In the genomic region with DNA sequence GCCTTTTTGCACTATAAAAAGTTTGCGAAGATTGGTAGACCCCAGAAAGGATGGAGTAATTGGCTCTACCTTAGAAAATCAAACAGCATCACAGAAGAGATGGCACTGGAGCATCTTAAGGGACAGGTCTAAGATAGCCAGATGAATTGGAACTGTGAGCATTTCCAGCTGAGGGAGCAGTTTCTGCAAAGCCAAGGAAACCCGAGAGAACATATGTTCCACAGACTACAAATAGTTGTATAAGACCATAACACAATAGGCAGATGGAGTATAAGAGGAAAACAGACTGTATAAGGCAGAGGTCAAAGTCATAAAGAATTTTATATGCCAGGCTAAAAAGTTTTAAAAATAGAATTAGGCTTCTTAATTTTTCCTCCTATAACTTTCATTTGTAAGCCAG, we compare ENCODE assay signal across 25 cellular contexts.
"Had no signal": no experiment of that assay in that cellular context is flagged by ENCODE, and none has a peak within 500 bp of the region (broad histone marks: within the 10 kb centered on the region; RNA-seq: fewer than 3 reads in every experiment).

No MANE protein-coding gene starts in this region.

- H3K27ac Mint-ChIP-seq: activated B cell treated with CpG ODN at 0.5 μM for 24 hours; activated CD4-positive, alpha-beta T cell treated with anti-CD3 and anti-CD28 coated beads for 36 hours; activated naive CD8-positive, alpha-beta T cell; activated T-cell treated with anti-CD3 and anti-CD28 coated beads, Interleukin-2, amount 50 U/mL, for 24 hours; activated T-helper 2 cell treated with anti-CD3 and anti-CD28 coated beads, Interferon-gamma antibody, Interleukin-2, Interleukin-4, amounts not matched to agents 10 μg/mL and 5 μg/mL and 100 μg/mL, durations not matched to agents 14 hours and 24 hours and 36 hours; mesothelial cell of epicardium; progenitor cell of endocrine pancreas had no signal

- H3K9me3 ChIP-seq: colonic mucosa, esophagus squamous epithelium, gastrocnemius medialis, heart right ventricle, left lung, thyroid gland had no signal

- H3K27me3 Mint-ChIP-seq: activated B cell treated with CpG ODN at 0.5 μM for 24 hours; activated CD4-positive, alpha-beta T cell treated with anti-CD3 and anti-CD28 coated beads for 36 hours; activated naive CD8-positive, alpha-beta T cell; activated T-cell treated with anti-CD3 and anti-CD28 coated beads, Interleukin-2, amount 50 U/mL, for 24 hours; effector memory CD8-positive, alpha-beta T cell; progenitor cell of endocrine pancreas had no signal

- H3K4me3 ChIP-seq: colonic mucosa, dorsolateral prefrontal cortex, esophagus squamous epithelium, gastrocnemius medialis, heart right ventricle, left lung, thyroid gland had no signal

- ATAC-seq: activated CD4-positive, alpha-beta T cell treated with anti-CD3 and anti-CD28 coated beads for 36 hours; effector memory CD8-positive, alpha-beta T cell; heart right ventricle; left lung; natural killer cell; stimulated activated naive CD8-positive, alpha-beta T cell treated with anti-CD3 and anti-CD28 coated beads, Interleukin-15, Interleukin-2, amounts not matched to agents 100 U/mL and 50 U/mL, for 24 hours had no signal

- H3K27ac ChIP-seq: colonic mucosa, dorsolateral prefrontal cortex, esophagus squamous epithelium, heart right ventricle, left lung, thyroid gland had no signal

- H3K4me3 Mint-ChIP-seq: activated B cell treated with CpG ODN at 0.5 μM for 24 hours; activated CD4-positive, alpha-beta T cell treated with anti-CD3 and anti-CD28 coated beads for 36 hours; activated naive CD8-positive, alpha-beta T cell; activated T-cell treated with anti-CD3 and anti-CD28 coated beads, Interleukin-2, amount 50 U/mL, for 24 hours; effector memory CD8-positive, alpha-beta T cell; mesothelial cell of epicardium; natural killer cell had no signal

- H3K36me3 ChIP-seq: colonic mucosa had no signal

- DNase-seq: activated B cell treated with CpG ODN at 0.5 μM for 24 hours; activated CD4-positive, alpha-beta T cell treated with anti-CD3 and anti-CD28 coated beads for 36 hours; activated CD4-positive, alpha-beta T cell treated with anti-CD3 and anti-CD28 coated beads, Interleukin-2, amount 50 U/mL, for 4 hours; activated CD8-positive, alpha-beta memory T cell treated with anti-CD3 and anti-CD28 coated beads for 24 hours; activated CD8-positive, alpha-beta memory T cell treated with anti-CD3 and anti-CD28 coated beads, Interleukin-2, amount 50 U/mL, for 4 hours; activated naive CD4-positive, alpha-beta T cell; activated T-cell treated with anti-CD3 and anti-CD28 coated beads, Interleukin-2, amount 50 U/mL, for 24 hours; central memory CD4-positive, alpha-beta T cell; dorsolateral prefrontal cortex; effector memory CD8-positive, alpha-beta T cell; esophagus squamous epithelium; gastrocnemius medialis; heart right ventricle; kidney; left lung; natural killer cell; stimulated activated CD4-positive, alpha-beta T cell treated with anti-CD3 and anti-CD28 coated beads, Interleukin-4, amount 100 ng/mL, for 4 hours; stimulated activated naive CD8-positive, alpha-beta T cell treated with anti-CD3 and anti-CD28 coated beads, Interleukin-15, Interleukin-2, amounts not matched to agents 100 U/mL and 50 U/mL, for 24 hours; T1000; thyroid gland had no signal

- H3K36me3 Mint-ChIP-seq: natural killer cell had no signal

- H3K27me3 ChIP-seq: colonic mucosa, dorsolateral prefrontal cortex, esophagus squamous epithelium, gastrocnemius medialis, heart right ventricle, left lung, thyroid gland had no signal

- H3K4me1 ChIP-seq: colonic mucosa had no signal
